Comparison of ENCODE assay signal across 15 cellular contexts in the genomic region with DNA sequence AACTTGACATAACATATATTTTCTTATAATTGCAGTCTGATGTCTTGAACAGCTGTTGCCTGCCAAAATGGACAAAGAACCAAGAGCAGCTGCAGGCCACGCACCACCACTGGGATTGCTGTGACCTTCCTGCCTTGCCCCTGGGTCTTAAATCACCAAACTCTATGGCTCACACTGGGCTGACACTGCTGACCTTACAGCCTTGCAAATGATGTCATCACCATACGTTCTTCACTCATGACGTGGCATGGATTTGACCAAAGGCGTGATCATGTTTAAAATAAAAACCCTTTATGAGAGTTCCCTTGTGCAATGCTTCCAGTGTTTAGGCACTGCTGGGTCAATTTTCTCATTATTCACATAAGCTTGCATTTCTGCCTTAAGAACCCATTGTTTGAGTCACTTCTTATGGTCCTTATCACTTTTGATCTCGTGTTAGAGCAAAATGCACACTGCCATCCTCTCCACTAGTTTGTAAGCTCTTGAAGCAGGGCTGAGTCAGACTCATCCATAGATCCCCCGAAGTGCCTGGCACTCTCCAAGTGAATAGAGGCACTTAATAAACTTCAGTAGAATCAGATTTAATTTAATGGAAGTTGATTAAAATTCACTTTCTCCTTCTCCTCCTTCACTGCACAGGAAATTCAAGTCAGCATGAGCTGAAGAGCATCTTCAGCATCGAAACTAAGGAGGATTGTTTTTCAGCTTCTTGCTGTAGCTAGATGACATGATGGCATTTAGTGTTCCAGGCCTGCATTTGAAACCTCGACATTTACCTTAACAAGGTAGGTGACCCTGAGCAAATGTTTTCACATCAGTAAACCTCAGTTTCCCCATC.
A peak's percentile ranks its signal among the peaks of the same experiment; 100 is the strongest.
DNase-seq lines count a peak whose midpoint lies in the region; ATAC-seq and TF ChIP-seq lines count a peak whose summit lies in the region.
"Had no signal": no experiment of that assay in that cellular context is flagged by ENCODE, and none has a peak within 500 bp of the region (broad histone marks: within the 10 kb centered on the region; RNA-seq: fewer than 3 reads in every experiment).

No MANE protein-coding gene starts in this region.

- no peaks in the 10 kb centered on the region for H3K36me3 ChIP-seq in RWPE2 (ENCODE audit: low read depth)
- no peaks in the 10 kb centered on the region for H3K36me3 ChIP-seq in endodermal cell (ENCODE audit: control insufficient read depth, insufficient read depth, low read length)
- H3K36me3 ChIP-seq: gastroesophageal sphincter had no signal

- no peak overlapping the region for H3K9ac ChIP-seq in endodermal cell (ENCODE audit: extremely low read depth, low read length, poor library complexity, severe bottlenecking)

- H3K9me3 Mint-ChIP-seq in activated naive CD4-positive, alpha-beta T cell treated with anti-CD3 and anti-CD28 coated beads, Interleukin-2, amount 50 U/mL, for 72 hours, result no peaks in the 10 kb centered on the region
- peaks cover 26% of the 10 kb centered on the region for H3K9me3 Mint-ChIP-seq in endodermal cell

- WGBS in endodermal cell (ENCODE audit: insufficient coverage in 1 of 2, insufficient read length in 1 of 2), 2 experiments, result 85 to 90% methylated on average over 5 to 8 of the region's 8 CpGs

- H3K4me3 Mint-ChIP-seq in endodermal cell, result no peak overlapping the region
- H3K4me3 Mint-ChIP-seq: stimulated activated naive B cell treated with anti-CD40 and anti-IgM and Interleukin-4, amounts not matched to agents 10 μg/mL and 1 μg/mL and 100 μg/mL, for 72 hours had no signal

- peaks cover 2% of the 10 kb centered on the region for H3K4me1 Mint-ChIP-seq in endodermal cell
- H3K4me1 Mint-ChIP-seq: stimulated activated naive B cell treated with anti-CD40 and anti-IgM and Interleukin-4, amounts not matched to agents 10 μg/mL and 1 μg/mL and 100 μg/mL, for 72 hours had no signal

- H3K27ac Mint-ChIP-seq in activated naive CD4-positive, alpha-beta T cell treated with anti-CD3 and anti-CD28 coated beads, Interleukin-2, amount 50 U/mL, for 72 hours, result no peak overlapping the region
- no peak overlapping the region for H3K27ac Mint-ChIP-seq in endodermal cell
- H3K27ac Mint-ChIP-seq: stimulated activated naive B cell treated with anti-CD40 and anti-IgM and Interleukin-4, amounts not matched to agents 10 μg/mL and 1 μg/mL and 100 μg/mL, for 72 hours had no signal

- H3K4me3 ChIP-seq in RWPE2 (ENCODE audit: severe bottlenecking), result no peak overlapping the region
- no peak overlapping the region for H3K4me3 ChIP-seq in endodermal cell (ENCODE audit: low read length)
- H3K4me3 ChIP-seq in skeletal muscle cell (ENCODE audit: low read depth, low read length), result no peak overlapping the region
- H3K4me3 ChIP-seq: gastroesophageal sphincter had no signal

- no peak overlapping the region for H3K27ac ChIP-seq in RWPE2 (ENCODE audit: poor library complexity, severe bottlenecking)
- H3K27ac ChIP-seq in endodermal cell (ENCODE audit: low read depth, low read length), result no peak overlapping the region
- H3K27ac ChIP-seq: gastroesophageal sphincter had no signal

- peaks cover 0 to 11% of the 10 kb centered on the region in 2 donors for H3K36me3 Mint-ChIP-seq in activated naive CD4-positive, alpha-beta T cell treated with anti-CD3 and anti-CD28 coated beads, Interleukin-2, amount 50 U/mL, for 72 hours
- peaks cover 14% of the 10 kb centered on the region for H3K36me3 Mint-ChIP-seq in endodermal cell (ENCODE audit: low read depth)

- H3K27me3 Mint-ChIP-seq in endodermal cell (ENCODE audit: insufficient read depth), result peaks cover 2% of the 10 kb centered on the region

- H3K9me3 ChIP-seq in RWPE2 (ENCODE audit: severe bottlenecking) (no peaks in the 10 kb centered on the region), endodermal cell (ENCODE audit: control insufficient read depth, low read length) (no peaks in the 10 kb centered on the region)

- no peak for DNase-seq in activated naive CD4-positive, alpha-beta T cell treated with anti-CD3 and anti-CD28 coated beads, Interleukin-2, amount 50 U/mL, for 72 hours (ENCODE audit: low spot score in 2 of 2)
- DNase-seq in activated naive CD4-positive, alpha-beta T cell (lab: John Stamatoyannopoulos, UW), result no peak
- DNase-seq in RWPE2 (ENCODE audit: low spot score) (no peak), endodermal cell (peak; percentile 49), skeletal muscle cell (ENCODE audit: low read depth) (peak; percentile 85), C1 segment of cervical spinal cord (lab: John Stamatoyannopoulos, UW) (no peak), SK-N-DZ (ENCODE audit: low spot score) (no peak)
- DNase-seq: activated CD8-positive, alpha-beta memory T cell treated with anti-CD3 and anti-CD28 coated beads, Interleukin-2, amount 50 U/mL, for 48 hours; NCI-H1417; NCI-H526 treated with DMSO at 0.1 percent for 48 hours; retina; stimulated activated CD4-positive, alpha-beta T cell treated with anti-CD3 and anti-CD28 coated beads, Interleukin-4, amount 100 ng/mL, for 1 hour; stimulated activated naive B cell treated with anti-CD40 and anti-IgM and Interleukin-4, amounts not matched to agents 10 μg/mL and 1 μg/mL and 100 μg/mL, for 72 hours had no signal

- ATAC-seq in activated naive CD4-positive, alpha-beta T cell treated with anti-CD3 and anti-CD28 coated beads, Interleukin-2, amount 50 U/mL, for 72 hours, result peak; percentile 39 to 61
- ATAC-seq in RWPE2 (ENCODE audit: low read depth) (peak; percentile 50), HG03139 (IDR thresholded peaks at IDR 0.05; ENCODE audit: unreplicated experiment) (no peak)
- ATAC-seq: gastroesophageal sphincter; stimulated activated naive B cell treated with anti-CD40 and anti-IgM and Interleukin-4, amounts not matched to agents 10 μg/mL and 1 μg/mL and 100 μg/mL, for 72 hours had no signal

- H3K4me1 ChIP-seq in RWPE2 (ENCODE audit: insufficient read depth, poor library complexity, severe bottlenecking) (no peaks in the 10 kb centered on the region), endodermal cell (ENCODE audit: control insufficient read depth, insufficient read depth, low read length) (no peaks in the 10 kb centered on the region)
- H3K4me1 ChIP-seq: gastroesophageal sphincter had no signal

- no peaks in the 10 kb centered on the region for H3K27me3 ChIP-seq in RWPE2 (ENCODE audit: insufficient read depth, poor library complexity, severe bottlenecking)
- H3K27me3 ChIP-seq in endodermal cell (ENCODE audit: control insufficient read depth, insufficient read depth, low read length, poor library complexity, severe bottlenecking), result no peaks in the 10 kb centered on the region
- H3K27me3 ChIP-seq: gastroesophageal sphincter had no signal

- TF ChIP-seq CTCF in RWPE2 (IDR thresholded peaks at IDR 0.05; ENCODE audit: poor library complexity, severe bottlenecking) (no peak), endodermal cell (conservative IDR thresholded peaks at IDR 0.05) (peak; percentile 32)

Comparison
In these comparisons a context has a peak if more than half of its experiments do, and no peak if none do; other contexts are left out.
1. DNase-seq: peak in endodermal cell (single experiment) and skeletal muscle cell (single experiment); none in activated naive CD4-positive, alpha-beta T cell treated with anti-CD3 and anti-CD28 coated beads, Interleukin-2, amount 50 U/mL, for 72 hours (0 of 2), activated naive CD4-positive, alpha-beta T cell (0 of 4), RWPE2 (single experiment), C1 segment of cervical spinal cord (0 of 14) and SK-N-DZ (single experiment).